ENCODE assay signal across 14 cellular contexts in genomic region chr1:225677350-225678124, GRCh38. TPM values are rescaled to one million over a fixed set of nuclear protein-coding genes. Genes with fewer than 3 reads are reported as not detected.
A peak's percentile ranks its signal among the peaks of the same experiment; 100 is the strongest.
DNase-seq lines count a peak whose midpoint lies in the region; ATAC-seq and TF ChIP-seq lines count a peak whose summit lies in the region.
"Had no signal": no experiment of that assay in that cellular context is flagged by ENCODE, and none has a peak within 500 bp of the region (broad histone marks: within the 10 kb centered on the region; RNA-seq: fewer than 3 reads in every experiment).

No MANE protein-coding gene starts in this region.

- H3K27me3 ChIP-seq in IMR-90 (ENCODE audit: control insufficient read depth, insufficient read depth, low read length) (no peaks in the 10 kb centered on the region; the same call in 1 of the 2 replicates), tibial nerve (peaks cover 0 to 10% of the 10 kb centered on the region in 2 donors)
- H3K27me3 ChIP-seq: BLaER1 treated with 17β-estradiol and CSF1 and Interleukin-3, amounts not matched to agents 10 nM and 100 nM had no signal

- no peak overlapping the region for H3K4me2 ChIP-seq in IMR-90 (ENCODE audit: low read depth, low read length)
- H3K4me2 ChIP-seq: BLaER1 treated with 17β-estradiol and CSF1 and Interleukin-3, amounts not matched to agents 10 nM and 100 nM had no signal

- H3K4me3 ChIP-seq in IMR-90 (ENCODE audit: insufficient read depth, low read depth, low read length) (no peak overlapping the region), retinal pigment epithelial cell (ENCODE audit: low read length) (peak overlapping the region; percentile 9), tibial nerve (peak overlapping the region in 2 of 4 donors; percentile 4 to 33)
- H3K4me3 ChIP-seq: BLaER1 treated with 17β-estradiol and CSF1 and Interleukin-3, amounts not matched to agents 10 nM and 100 nM had no signal

- H2AK9ac ChIP-seq in IMR-90 (replicated peaks; ENCODE audit: low read depth, low read length, poor library complexity) = no peak overlapping the region

- TF ChIP-seq CTCF in IMR-90 (conservative IDR thresholded peaks at IDR 0.05; ENCODE audit: low read depth, low read length) = no peak
- no peak for TF ChIP-seq CTCF in retinal pigment epithelial cell (conservative IDR thresholded peaks at IDR 0.05; ENCODE audit: low read depth, low read length)
- no peak for TF ChIP-seq CTCF in tibial nerve (IDR thresholded peaks at IDR 0.05)
- TF ChIP-seq CTCF in GM10266 (IDR thresholded peaks at IDR 0.05; ENCODE audit: control insufficient read depth, insufficient read depth, low read depth, missing control alignments) = no peak

- H3K9ac ChIP-seq in IMR-90 (ENCODE audit: low read depth, low read length) = no peak overlapping the region
- H3K9ac ChIP-seq: BLaER1 treated with 17β-estradiol and CSF1 and Interleukin-3, amounts not matched to agents 10 nM and 100 nM had no signal

- H2AK5ac ChIP-seq in IMR-90 (ENCODE audit: low read depth, low read length) = no peak overlapping the region

- 45% methylated on average over 13 of the region's 40 CpGs; no CpG with 5 or more reads in 1 of the 2 experiments for WGBS in IMR-90 (ENCODE audit: extremely low coverage in 2 of 2, insufficient read length in 1 of 2), 2 experiments
- 27 to 38% methylated on average over 40 of the region's 40 CpGs for WGBS in tibial nerve, 2 donors

- H3K56ac ChIP-seq in IMR-90 (ENCODE audit: extremely low read depth, insufficient read depth, low read length) = no peak overlapping the region

- no peak for TF ChIP-seq RAD21 in IMR-90 (IDR thresholded peaks at IDR 0.05; ENCODE audit: low read length)

- no TSS peak for BruUV-seq in IMR-90 (replicated peaks; lab: Mats Ljungman, UMichigan)

- H2BK120ac ChIP-seq in IMR-90 (ENCODE audit: low read depth, low read length) = no peak overlapping the region

- intact Hi-C loops in IMR-90 (cut with micrococcal nuclease) = no loop called here

- no peaks in the 10 kb centered on the region for H4K20me1 ChIP-seq in IMR-90 (ENCODE audit: insufficient read depth, low read length)
- H4K20me1 ChIP-seq: BLaER1 treated with 17β-estradiol and CSF1 and Interleukin-3, amounts not matched to agents 10 nM and 100 nM had no signal

- dilution Hi-C loops in IMR-90 (cut with HindIII; ENCODE audit: low sequenced_read_pairs, unreplicated experiment) = no loop called here

- ATAC-seq in IMR-90 (ENCODE audit: low read depth) (no peak), HG02938 (IDR thresholded peaks at IDR 0.05; ENCODE audit: unreplicated experiment) (no peak)
- ATAC-seq: stimulated activated naive CD8-positive, alpha-beta T cell treated with anti-CD3 and anti-CD28 coated beads, Interleukin-15, amount 100 ng/mL, for 72 hours had no signal

- CTCF ChIA-PET in IMR-90 (lab: Yijun Ruan, JAX) = no interaction called here

- H3K9me3 ChIP-seq in IMR-90 (ENCODE audit: control insufficient read depth, insufficient read depth, low read length) (no peaks in the 10 kb centered on the region; the same call in 1 of the 2 replicates), tibial nerve (no peaks in the 10 kb centered on the region)

- H3K23ac ChIP-seq in IMR-90 (ENCODE audit: low read depth, low read length) = no peak overlapping the region

- H3K36me3 ChIP-seq in IMR-90 (ENCODE audit: control insufficient read depth, insufficient read depth, low read length) = no peaks in the 10 kb centered on the region
- H3K36me3 ChIP-seq in tibial nerve = no peaks in the 10 kb centered on the region
- H3K36me3 ChIP-seq: BLaER1 treated with 17β-estradiol and CSF1 and Interleukin-3, amounts not matched to agents 10 nM and 100 nM had no signal

- no peak for TF ChIP-seq POLR2A in IMR-90 (IDR thresholded peaks at IDR 0.05; ENCODE audit: low read depth, low read length)
- TF ChIP-seq POLR2A in tibial nerve (IDR thresholded peaks at IDR 0.05) = no peak

- no peak for TF ChIP-seq EP300 in tibial nerve (IDR thresholded peaks at IDR 0.05)

- POLR2A ChIA-PET in IMR-90 (lab: Charles Lee; ENCODE audit: unreplicated experiment) = no interaction called here

- H3K27ac ChIP-seq in IMR-90 (ENCODE audit: insufficient read depth, low read length) (no peak overlapping the region), tibial nerve (no peak overlapping the region)
- H3K27ac ChIP-seq: BLaER1 treated with 17β-estradiol and CSF1 and Interleukin-3, amounts not matched to agents 10 nM and 100 nM had no signal

- H3K9me1 ChIP-seq in IMR-90 (ENCODE audit: insufficient read depth, low read length) = no peaks in the 10 kb centered on the region

- H4K8ac ChIP-seq in IMR-90 (ENCODE audit: low read depth in 2 of 2, low read length in 2 of 2) = no peak overlapping the region

- H2BK15ac ChIP-seq in IMR-90 (ENCODE audit: low read depth, low read length) = no peak overlapping the region

- H3K4ac ChIP-seq in IMR-90 (ENCODE audit: low read depth, low read length) = no peak overlapping the region

- H3K14ac ChIP-seq in IMR-90 (replicated peaks; ENCODE audit: low read depth, low read length) = no peak overlapping the region

- DNase-seq in IMR-90 (no peak), ecto neural progenitor cell (ENCODE audit: low spot score) (peak; percentile 67), iPS-NIHi7 (ENCODE audit: extremely low spot score) (peak; percentile 68), retinal pigment epithelial cell (ENCODE audit: low read depth) (no peak), tibial nerve (ENCODE audit: low spot score in 2 of 2) (no peak), GM10266 (ENCODE audit: extremely low spot score) (no peak), foreskin melanocyte (no peak)
- DNase-seq: central memory CD4-positive, alpha-beta T cell; EL; immature natural killer cell; NCI-H2107 had no signal

- no peak overlapping the region for H2BK20ac ChIP-seq in IMR-90 (ENCODE audit: low read depth, low read length)

- no peak overlapping the region for H4K5ac ChIP-seq in IMR-90 (ENCODE audit: low read depth, low read length)

- no peaks in the 10 kb centered on the region; a peak in 1 of 4 replicates for H3K79me1 ChIP-seq in IMR-90 (ENCODE audit: low read depth in 1 of 2, low read length in 2 of 2)

- no peak overlapping the region for H2BK5ac ChIP-seq in IMR-90 (ENCODE audit: low read depth, low read length, poor library complexity, severe bottlenecking)

- H3K18ac ChIP-seq in IMR-90 (ENCODE audit: low read depth, low read length) = no peak overlapping the region

- H3K4me1 ChIP-seq in IMR-90 (ENCODE audit: control insufficient read depth, insufficient read depth, low read length) (no peaks in the 10 kb centered on the region), tibial nerve (peaks cover 0 to 7% (median 0%) of the 10 kb centered on the region in 4 donors)
- H3K4me1 ChIP-seq: BLaER1 treated with 17β-estradiol and CSF1 and Interleukin-3, amounts not matched to agents 10 nM and 100 nM had no signal

- in situ Hi-C loops in IMR-90 (cut with MboI; ENCODE audit: low sequenced_read_pairs) = no loop called here

- no peak overlapping the region for H4K91ac ChIP-seq in IMR-90 (ENCODE audit: insufficient read depth, low read depth, low read length)

- peak overlapping the region; percentile 43 for H2AFZ ChIP-seq in IMR-90 (replicated peaks; ENCODE audit: low read length, poor library complexity)

TF ChIP-seq in IMR-90, 13 proteins besides CTCF, POLR2A, EP300 and RAD21:
- TF ChIP-seq SMC3 (IDR thresholded peaks at IDR 0.05; ENCODE audit: low read depth, low read length) (no peak), RCOR1 (IDR thresholded peaks at IDR 0.05; ENCODE audit: insufficient replicate concordance, low read length) (no peak)

RNA-seq across cellular contexts. Expression of gene ENAH, which starts 24.6 kb away (rescaled TPM):
- total RNA-seq in IMR-90 (2012; rRNA removed) (82.5 and 86.9 TPM in 2 replicates), tibial nerve (10 to 100 TPM; 31.4 to 56.3 (median 45.3) TPM)
- 47.4 and 61.3 TPM in 2 replicates for polyA plus RNA-seq in IMR-90 (2012; rRNA removed)
- polyA plus RNA-seq in IMR-90 (2012; cell fraction: cytosol; rRNA removed) = 7.3 and 9.4 TPM in 2 replicates
- 10.8 and 45.1 TPM in 2 replicates for polyA plus RNA-seq in IMR-90 (2012; cell fraction: nucleus; rRNA removed; ENCODE audit: low replicate concordance)

Comparison
In these comparisons a context has a peak if more than half of its experiments do, and no peak if none do; other contexts are left out.
1. DNase-seq: peak in ecto neural progenitor cell (single experiment) and iPS-NIHi7 (single experiment); none in IMR-90 (single experiment), retinal pigment epithelial cell (single experiment), tibial nerve (0 of 2), GM10266 (single experiment) and foreskin melanocyte (single experiment).